In genomic region chr14:105035616-105036015, GRCh38 we compare ENCODE assay signal across 4 cellular contexts. TPM values are rescaled to one million over a fixed set of nuclear protein-coding genes. Genes with fewer than 3 reads are reported as not detected.
"Had no signal": no experiment of that assay in that cellular context is flagged by ENCODE, and none has a peak within 500 bp of the region (broad histone marks: within the 10 kb centered on the region; RNA-seq: fewer than 3 reads in every experiment).

No MANE protein-coding gene starts in this region.

RNA-seq across cellular contexts. Expression of gene GPR132, which starts 29.6 kb away (rescaled TPM):
- total RNA-seq: PC-9, SJSA1, SK-MEL-5 had no signal
- polyA plus RNA-seq: SK-N-SH had no signal
